In the genomic region with DNA sequence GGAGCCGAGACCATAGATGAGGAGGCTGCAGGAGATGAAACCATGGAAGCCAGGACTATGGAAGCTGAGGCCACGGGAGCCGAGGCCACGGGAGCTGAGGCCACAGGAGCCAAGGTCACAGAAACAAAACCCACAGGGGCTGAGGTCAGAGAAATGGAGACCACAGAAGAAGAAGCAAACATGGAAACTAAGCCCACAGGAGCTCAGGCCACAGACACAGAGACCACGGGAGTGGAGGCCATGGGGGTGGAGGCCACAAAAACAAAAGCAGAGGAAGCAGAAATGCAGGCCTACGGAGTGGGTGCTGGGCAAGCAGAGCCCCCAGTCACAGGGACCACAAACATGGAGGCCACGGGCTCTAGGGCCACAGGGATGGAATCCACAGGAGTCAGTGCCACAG, we compare ENCODE assay signal across 22 cellular contexts. TPM values are rescaled to one million over a fixed set of nuclear protein-coding genes. Genes with fewer than 3 reads are reported as not detected.
DNase-seq lines count a peak whose midpoint lies in the region; ATAC-seq, FAIRE-seq and TF ChIP-seq lines count a peak whose summit lies in the region.
"Had no signal": no experiment of that assay in that cellular context is flagged by ENCODE, and none has a peak within 500 bp of the region (broad histone marks: within the 10 kb centered on the region; RNA-seq: fewer than 3 reads in every experiment).

No MANE protein-coding gene starts in this region.

- no peak overlapping the region for H3K18ac ChIP-seq in neuronal stem cell (ENCODE audit: low read length)

- no peak overlapping the region for H4K8ac ChIP-seq in neuronal stem cell (ENCODE audit: low read depth, low read length)

- H4K20me1 ChIP-seq in K562 (replicated peaks; ENCODE audit: control insufficient read depth, insufficient read depth, low read length), result no peaks in the 10 kb centered on the region
- H4K20me1 ChIP-seq: BLaER1 treated with 17β-estradiol and CSF1 and Interleukin-3, amounts not matched to agents 10 nM and 100 nM had no signal

- no peaks in the 10 kb centered on the region for H3K79me1 ChIP-seq in neuronal stem cell (ENCODE audit: low read depth, low read length)

- no peaks in the 10 kb centered on the region for H3K27me3 Mint-ChIP-seq in activated naive CD8-positive, alpha-beta T cell treated with anti-CD3 and anti-CD28 coated beads, Interleukin-2, amount 10 ng/mL, durations not matched to agents 7 days and 5 days
- no peaks in the 10 kb centered on the region for H3K27me3 Mint-ChIP-seq in activated naive CD8-positive, alpha-beta T cell treated with anti-CD3 and anti-CD28 coated beads for 36 hours

- H3K4me1 ChIP-seq in K562 (replicated peaks in 1 of 2; ENCODE audit: control insufficient read depth in 2 of 2, insufficient read depth in 2 of 2, low read length in 2 of 2) (peaks cover 0 to 12% of the 10 kb centered on the region in 2 experiments; a peak in 2 of 5 replicates), neuronal stem cell (ENCODE audit: control insufficient read depth in 2 of 2, insufficient read depth in 1 of 2, low read depth in 1 of 2, low read length in 2 of 2) (no peaks in the 10 kb centered on the region)
- H3K4me1 ChIP-seq: BE2C, Caco-2 had no signal

- TF ChIP-seq RAD21 in K562 (CRISPR knock-in tag; conservative IDR thresholded peaks at IDR 0.05 in 1 of 2, IDR thresholded peaks at IDR 0.05 in 1 of 2), result no peak

- TF ChIP-seq EP300 in K562 (IDR thresholded peaks at IDR 0.05; ENCODE audit: low read length), result no peak

- H3K27ac ChIP-seq in K562 (ENCODE audit: extremely low read depth, low read depth, low read length) (no peak overlapping the region), neuronal stem cell (replicated peaks; ENCODE audit: low read length) (no peak overlapping the region)
- H3K27ac ChIP-seq: 22Rv1; BLaER1 treated with 17β-estradiol and CSF1 and Interleukin-3, amounts not matched to agents 10 nM and 100 nM had no signal

- H2BK12ac ChIP-seq in neuronal stem cell (ENCODE audit: low read length), result no peak overlapping the region

- H2AK5ac ChIP-seq in neuronal stem cell (ENCODE audit: low read depth, low read length), result no peak overlapping the region

- no peaks in the 10 kb centered on the region for H3K79me2 ChIP-seq in K562 (ENCODE audit: control insufficient read depth, insufficient read depth, low read length)

- no peak overlapping the region for H3K4me3 Mint-ChIP-seq in activated naive CD8-positive, alpha-beta T cell treated with anti-CD3 and anti-CD28 coated beads, Interleukin-2, amount 10 ng/mL, durations not matched to agents 7 days and 5 days
- no peak overlapping the region for H3K4me3 Mint-ChIP-seq in activated naive CD8-positive, alpha-beta T cell treated with anti-CD3 and anti-CD28 coated beads for 36 hours
- H3K4me3 Mint-ChIP-seq: CD8-positive, alpha-beta T cell; H9 had no signal

- H2BK15ac ChIP-seq in neuronal stem cell (ENCODE audit: low read length), result no peak overlapping the region

- H3K9me3 ChIP-seq in K562 (replicated peaks; ENCODE audit: control insufficient read depth, insufficient read depth, low read depth, low read length) (no peaks in the 10 kb centered on the region), neuronal stem cell (replicated peaks in 1 of 2; ENCODE audit: control insufficient read depth in 2 of 2, insufficient read depth in 1 of 2, low read depth in 1 of 2, low read length in 2 of 2) (peaks cover 0 to 2% of the 10 kb centered on the region in 2 donors)

- no peak overlapping the region for H2AFZ ChIP-seq in K562 (ENCODE audit: low read depth, low read length)
- H2AFZ ChIP-seq in neuronal stem cell (ENCODE audit: low read length), result no peak overlapping the region

- H3K9me1 ChIP-seq in K562 (ENCODE audit: control insufficient read depth, insufficient read depth, low read length), result no peaks in the 10 kb centered on the region

- H3K4me2 ChIP-seq in K562 (ENCODE audit: insufficient read depth, low read length) (no peak overlapping the region), neuronal stem cell (ENCODE audit: insufficient read depth, low read length, poor library complexity, severe bottlenecking) (no peak overlapping the region)
- H3K4me2 ChIP-seq: BLaER1 treated with 17β-estradiol and CSF1 and Interleukin-3, amounts not matched to agents 10 nM and 100 nM had no signal

- intact Hi-C loops in K562 (cut with micrococcal nuclease), result no loop called here

- FAIRE-seq in K562 (lab: Jason Lieb, UNC), result no peak
- FAIRE-seq: A204.1, G401.6 had no signal

- no peak for ATAC-seq in activated naive CD8-positive, alpha-beta T cell treated with anti-CD3 and anti-CD28 coated beads, Interleukin-2, amount 10 ng/mL, durations not matched to agents 7 days and 5 days (ENCODE audit: low read depth)
- ATAC-seq in K562, result no peak
- no peak for ATAC-seq in GM18873 (IDR thresholded peaks at IDR 0.05; ENCODE audit: low FRiP score, unreplicated experiment)
- no peak for ATAC-seq in stimulated activated naive CD8-positive, alpha-beta T cell treated with anti-CD3 and anti-CD28 coated beads, Interleukin-15, Interleukin-2, amounts not matched to agents 100 U/mL and 50 U/mL, for 24 hours
- ATAC-seq: CD8-positive, alpha-beta T cell; HCT116 had no signal

- no TSS peak for BruUV-seq in K562 (replicated peaks; lab: Mats Ljungman, UMichigan)

- H3K9me3 Mint-ChIP-seq in activated naive CD8-positive, alpha-beta T cell treated with anti-CD3 and anti-CD28 coated beads, Interleukin-2, amount 10 ng/mL, durations not matched to agents 7 days and 5 days, result peaks cover 5% of the 10 kb centered on the region
- H3K9me3 Mint-ChIP-seq in activated naive CD8-positive, alpha-beta T cell treated with anti-CD3 and anti-CD28 coated beads for 36 hours, result peaks cover 7% of the 10 kb centered on the region
- H3K9me3 Mint-ChIP-seq: CD8-positive, alpha-beta T cell had no signal

- in situ Hi-C loops in K562 (cut with MboI), result no loop called here

- WGBS in K562 (ENCODE audit: insufficient coverage, low coverage, missing lambda C conversion rate), result 30% methylated on average over 7 of the region's 7 CpGs
- WGBS in neuronal stem cell (ENCODE audit: extremely low coverage in 2 of 2, insufficient read length in 2 of 2, insufficient replicate concordance in 1 of 2), 2 donors, result no CpG with 5 or more reads among the region's 7 CpGs

- H3K27me3 ChIP-seq in K562 (ENCODE audit: control insufficient read depth in 2 of 2, insufficient read depth in 2 of 2, low read length in 2 of 2) (peaks cover 10 to 28% of the 10 kb centered on the region in 2 experiments; a peak in 4 of 5 replicates), neuronal stem cell (ENCODE audit: control insufficient read depth in 3 of 3, insufficient read depth in 3 of 3, low read depth in 1 of 3, low read length in 3 of 3) (peaks cover 0 to 17% (median 0%) of the 10 kb centered on the region in 3 experiments)
- H3K27me3 ChIP-seq: BLaER1 treated with 17β-estradiol and CSF1 and Interleukin-3, amounts not matched to agents 10 nM and 100 nM had no signal

- no peak overlapping the region for H2BK120ac ChIP-seq in neuronal stem cell (ENCODE audit: low read depth, low read length)

- H3K23ac ChIP-seq in neuronal stem cell (ENCODE audit: low read depth, low read length, poor library complexity), result peak overlapping the region; percentile 27

- H3K9ac ChIP-seq in K562 (ENCODE audit: insufficient read depth in 1 of 2, low read depth in 2 of 2, low read length in 2 of 2), result no peak overlapping the region
- H3K9ac ChIP-seq in neuronal stem cell (ENCODE audit: low read depth, low read length, poor library complexity), result no peak overlapping the region
- H3K9ac ChIP-seq: BLaER1 treated with 17β-estradiol and CSF1 and Interleukin-3, amounts not matched to agents 10 nM and 100 nM had no signal

- no peak overlapping the region for H4K91ac ChIP-seq in neuronal stem cell (ENCODE audit: low read depth, low read length, poor library complexity)

- H3K14ac ChIP-seq in neuronal stem cell (ENCODE audit: low read length), result peak overlapping the region; percentile 31

- POLR2A ChIA-PET in activated naive CD8-positive, alpha-beta T cell treated with anti-CD3 and anti-CD28 coated beads, Interleukin-2, amount 10 ng/mL, durations not matched to agents 7 days and 5 days (lab: Charles Lee), result no interaction called here
- POLR2A ChIA-PET in HEK293T (lab: Yijun Ruan, JAX) (no interaction called here), K562 (lab: Yijun Ruan, JAX) (interaction anchor here (0.6 to 0.8 kb wide), 3 partner anchors 10 to 302 kb away, joined by 3 read pairs; no protein-coding TSS in a partner anchor)

- peak overlapping the region; percentile 12 for H3K27ac Mint-ChIP-seq in activated naive CD8-positive, alpha-beta T cell treated with anti-CD3 and anti-CD28 coated beads, Interleukin-2, amount 10 ng/mL, durations not matched to agents 7 days and 5 days
- no peak overlapping the region for H3K27ac Mint-ChIP-seq in activated naive CD8-positive, alpha-beta T cell treated with anti-CD3 and anti-CD28 coated beads for 36 hours
- H3K27ac Mint-ChIP-seq: CD8-positive, alpha-beta T cell; H9 had no signal

- DNase-seq in activated naive CD8-positive, alpha-beta T cell treated with anti-CD3 and anti-CD28 coated beads, Interleukin-2, amount 10 ng/mL, durations not matched to agents 7 days and 5 days, result no peak
- DNase-seq in activated naive CD8-positive, alpha-beta T cell treated with anti-CD3 and anti-CD28 coated beads for 36 hours, result no peak
- DNase-seq in HEK293T (ENCODE audit: extremely low spot score) (peak; percentile 4), K562 (ENCODE audit: extremely low read depth in 1 of 4, low spot score in 3 of 4) (no peak), neuronal stem cell (ENCODE audit: low spot score) (no peak)
- DNase-seq in stimulated activated CD4-positive, alpha-beta T cell treated with anti-CD3 and anti-CD28 coated beads, Interleukin-1b, Interleukin-23, amount 100 ng/mL, for 48 hours, result no peak
- DNase-seq in stimulated activated naive CD8-positive, alpha-beta T cell treated with anti-CD3 and anti-CD28 coated beads, Interleukin-15, Interleukin-2, amounts not matched to agents 100 U/mL and 50 U/mL, for 24 hours, result no peak
- DNase-seq: ACHN; AML-193; BE2C; Caco-2; CD8-positive, alpha-beta T cell; DMS153; DND-41; GOT3; H9 had no signal

- H3K36me3 ChIP-seq in K562 (ENCODE audit: control insufficient read depth, insufficient read depth, low read length) (no peaks in the 10 kb centered on the region), neuronal stem cell (replicated peaks in 1 of 2; ENCODE audit: control insufficient read depth in 2 of 2, insufficient read depth in 2 of 2, low read length in 2 of 2) (no peaks in the 10 kb centered on the region)
- H3K36me3 ChIP-seq: BE2C; BLaER1 treated with 17β-estradiol and CSF1 and Interleukin-3, amounts not matched to agents 10 nM and 100 nM had no signal

- H3K4me1 Mint-ChIP-seq in activated naive CD8-positive, alpha-beta T cell treated with anti-CD3 and anti-CD28 coated beads, Interleukin-2, amount 10 ng/mL, durations not matched to agents 7 days and 5 days, result no peaks in the 10 kb centered on the region
- H3K4me1 Mint-ChIP-seq in activated naive CD8-positive, alpha-beta T cell treated with anti-CD3 and anti-CD28 coated beads for 36 hours, result no peaks in the 10 kb centered on the region

- H3K4me3 ChIP-seq in K562 (no peak overlapping the region), neuronal stem cell (ENCODE audit: low read length in 2 of 2) (no peak overlapping the region)
- H3K4me3 ChIP-seq: BLaER1 treated with 17β-estradiol and CSF1 and Interleukin-3, amounts not matched to agents 10 nM and 100 nM had no signal

- CTCF ChIA-PET in HEK293T (lab: Yijun Ruan, JAX), result interaction anchor here (0.7 kb wide), 1 partner anchor 361 kb away, joined by 4 read pairs; no protein-coding TSS in a partner anchor
- CTCF ChIA-PET in K562 (lab: Yijun Ruan, JAX; ENCODE audit: low intra/inter-chr PET ratio), result no interaction called here

- no peak for TF ChIP-seq POLR2A in K562 (conservative IDR thresholded peaks at IDR 0.05)

- H3K4ac ChIP-seq in neuronal stem cell (ENCODE audit: low read length), result no peak overlapping the region

- no peak for TF ChIP-seq CTCF in K562 (IDR thresholded peaks at IDR 0.05 in 2 of 3, conservative IDR thresholded peaks at IDR 0.05 in 1 of 3; ENCODE audit: insufficient read depth in 2 of 3, low read depth in 1 of 3, low read length in 3 of 3)

- H2BK5ac ChIP-seq in neuronal stem cell (ENCODE audit: low read length), result no peak overlapping the region

- no peaks in the 10 kb centered on the region for H3K36me3 Mint-ChIP-seq in activated naive CD8-positive, alpha-beta T cell treated with anti-CD3 and anti-CD28 coated beads, Interleukin-2, amount 10 ng/mL, durations not matched to agents 7 days and 5 days
- H3K36me3 Mint-ChIP-seq in activated naive CD8-positive, alpha-beta T cell treated with anti-CD3 and anti-CD28 coated beads for 36 hours, result no peaks in the 10 kb centered on the region
- H3K36me3 Mint-ChIP-seq: CD8-positive, alpha-beta T cell had no signal

RNA-seq across cellular contexts. Expression of a gene that starts 12.5 kb away (rescaled TPM):
- under 1 TPM; 0.33 to 0.34 TPM for total RNA-seq in activated naive CD8-positive, alpha-beta T cell treated with anti-CD3 and anti-CD28 coated beads, Interleukin-2, amount 10 ng/mL, durations not matched to agents 7 days and 5 days
- total RNA-seq in activated naive CD8-positive, alpha-beta T cell treated with anti-CD3 and anti-CD28 coated beads for 36 hours, result 1 to 10 TPM; 6.7 to 8.6 TPM
- not detected in 2 replicates for total RNA-seq in K562 (2011; cell fraction: chromatin; rRNA removed; ENCODE audit: low replicate concordance)
- 0.33 and 0.39 TPM in 2 replicates for total RNA-seq in K562 (2011; cell fraction: nucleolus; rRNA removed)
- total RNA-seq in K562 (2011; cell fraction: nucleoplasm; rRNA removed), result not detected in 2 replicates
- total RNA-seq in K562 (2014; rRNA removed) (not detected in 2 replicates), K562 (2014; rRNA removed; fragmentation: Illumina TruSeq; extraction: Trizol) (not detected in 2 replicates), K562 (2015; rRNA removed; fragmentation: Illumina TruSeq; extraction: Trizol) (not detected in 2 replicates), K562 (2021) (0.22 TPM in 1 of 2 replicates, not detected in the other)
- polyA plus RNA-seq in K562 (2011; rRNA removed) (0.12 and 0.35 TPM in 2 replicates), K562 (2014; fragmentation: Illumina TruSeq; extraction: Trizol) (0.30 TPM in 1 of 2 replicates, not detected in the other), K562 (2014; fragmentation: Nextera tagmentation; extraction: Ambion mirVana) (not detected), K562 (2014; rRNA removed) (0.08 and 0.40 TPM in 2 replicates)
- polyA plus RNA-seq in K562 (2011; cell fraction: cytosol; rRNA removed), result 0.34 and 1.2 TPM in 2 replicates
- polyA plus RNA-seq in K562 (2011; cell fraction: nucleus; rRNA removed), result 0.13 and 0.36 TPM in 2 replicates
- 0.21 and 0.47 TPM in 2 replicates for polyA plus RNA-seq in K562 (2012)
- polyA minus RNA-seq in K562 (2011; rRNA and poly(A)+ RNA removed), result not detected in 2 replicates
- polyA minus RNA-seq in K562 (2011; cell fraction: cytosol; rRNA and poly(A)+ RNA removed), result not detected in 2 replicates
- polyA minus RNA-seq in K562 (2011; cell fraction: nucleus; rRNA and poly(A)+ RNA removed), result not detected in 2 replicates
- polyA plus RNA-seq in neuronal stem cell (2013, experiment 1 of 2), result 0.06 TPM
- 0.03 TPM for polyA plus RNA-seq in neuronal stem cell (2013, experiment 2 of 2)
- total RNA-seq: CD8-positive, alpha-beta T cell had no signal

RNA-seq across cellular contexts. Expression of a gene that starts 30.0 kb away (rescaled TPM):
- 10 to 100 TPM; 27.9 to 29.0 TPM for total RNA-seq in activated naive CD8-positive, alpha-beta T cell treated with anti-CD3 and anti-CD28 coated beads, Interleukin-2, amount 10 ng/mL, durations not matched to agents 7 days and 5 days
- 10 to 100 TPM; 37.6 to 38.5 TPM for total RNA-seq in activated naive CD8-positive, alpha-beta T cell treated with anti-CD3 and anti-CD28 coated beads for 36 hours
- 8.3 and 15.5 TPM in 2 replicates for total RNA-seq in K562 (2011; cell fraction: chromatin; rRNA removed; ENCODE audit: low replicate concordance)
- 12.6 and 14.5 TPM in 2 replicates for total RNA-seq in K562 (2011; cell fraction: nucleolus; rRNA removed)
- 8.1 and 11.4 TPM in 2 replicates for total RNA-seq in K562 (2011; cell fraction: nucleoplasm; rRNA removed)
- total RNA-seq in K562 (2014; rRNA removed) (34.9 and 46.0 TPM in 2 replicates), K562 (2014; rRNA removed; fragmentation: Illumina TruSeq; extraction: Trizol) (11.7 and 12.1 TPM in 2 replicates), K562 (2015; rRNA removed; fragmentation: Illumina TruSeq; extraction: Trizol) (22.4 and 23.5 TPM in 2 replicates), K562 (2021) (26.5 and 28.6 TPM in 2 replicates)
- polyA plus RNA-seq in K562 (2011; rRNA removed) (12.6 and 15.4 TPM in 2 replicates), K562 (2014; fragmentation: Illumina TruSeq; extraction: Trizol) (19.3 and 27.8 TPM in 2 replicates), K562 (2014; fragmentation: Nextera tagmentation; extraction: Ambion mirVana) (1 to 10 TPM in 1 of 2 experiments, under 1 TPM in 1; 0.41 to 1.4 TPM), K562 (2014; rRNA removed) (33.0 and 34.6 TPM in 2 replicates)
- 17.5 and 33.3 TPM in 2 replicates for polyA plus RNA-seq in K562 (2011; cell fraction: cytosol; rRNA removed)
- 8.4 and 11.4 TPM in 2 replicates for polyA plus RNA-seq in K562 (2011; cell fraction: nucleus; rRNA removed)
- 20.8 and 26.9 TPM in 2 replicates for polyA plus RNA-seq in K562 (2012)
- 11.0 and 12.5 TPM in 2 replicates for polyA minus RNA-seq in K562 (2011; rRNA and poly(A)+ RNA removed)
- 8.3 and 10.7 TPM in 2 replicates for polyA minus RNA-seq in K562 (2011; cell fraction: cytosol; rRNA and poly(A)+ RNA removed)
- polyA minus RNA-seq in K562 (2011; cell fraction: nucleus; rRNA and poly(A)+ RNA removed), result 3.2 and 6.4 TPM in 2 replicates
- 17.8 TPM for polyA plus RNA-seq in neuronal stem cell (2013, experiment 1 of 2)
- 16.3 TPM for polyA plus RNA-seq in neuronal stem cell (2013, experiment 2 of 2)

RNA-seq across cellular contexts. Expression of a gene that starts 34.3 kb away (rescaled TPM):
- total RNA-seq in activated naive CD8-positive, alpha-beta T cell treated with anti-CD3 and anti-CD28 coated beads, Interleukin-2, amount 10 ng/mL, durations not matched to agents 7 days and 5 days, result 1 to 10 TPM; 1.5 to 1.7 TPM
- total RNA-seq in activated naive CD8-positive, alpha-beta T cell treated with anti-CD3 and anti-CD28 coated beads for 36 hours, result 1 to 10 TPM; 1.6 TPM
- total RNA-seq in K562 (2011; cell fraction: chromatin; rRNA removed; ENCODE audit: low replicate concordance), result 0.53 and 1.2 TPM in 2 replicates
- 0.13 and 0.17 TPM in 2 replicates for total RNA-seq in K562 (2011; cell fraction: nucleolus; rRNA removed)
- 0.15 and 0.37 TPM in 2 replicates for total RNA-seq in K562 (2011; cell fraction: nucleoplasm; rRNA removed)
- total RNA-seq in K562 (2014; rRNA removed) (0.08 TPM in 1 of 2 replicates, not detected in the other), K562 (2014; rRNA removed; fragmentation: Illumina TruSeq; extraction: Trizol) (not detected in 2 replicates), K562 (2015; rRNA removed; fragmentation: Illumina TruSeq; extraction: Trizol) (not detected in 2 replicates), K562 (2021) (0.07 and 0.38 TPM in 2 replicates)
- polyA plus RNA-seq in K562 (2011; rRNA removed) (0.11 and 0.24 TPM in 2 replicates), K562 (2014; fragmentation: Illumina TruSeq; extraction: Trizol) (0.07 TPM in 1 of 2 replicates, not detected in the other), K562 (2014; fragmentation: Nextera tagmentation; extraction: Ambion mirVana) (not detected), K562 (2014; rRNA removed) (0.03 and 0.12 TPM in 2 replicates)
- 0.31 and 0.34 TPM in 2 replicates for polyA plus RNA-seq in K562 (2011; cell fraction: cytosol; rRNA removed)
- polyA plus RNA-seq in K562 (2011; cell fraction: nucleus; rRNA removed), result 0.48 TPM in 2 replicates
- polyA plus RNA-seq in K562 (2012), result 0.09 and 0.51 TPM in 2 replicates
- 0.11 and 0.27 TPM in 2 replicates for polyA minus RNA-seq in K562 (2011; rRNA and poly(A)+ RNA removed)
- polyA minus RNA-seq in K562 (2011; cell fraction: cytosol; rRNA and poly(A)+ RNA removed), result not detected in 2 replicates
- polyA minus RNA-seq in K562 (2011; cell fraction: nucleus; rRNA and poly(A)+ RNA removed), result 0.11 and 0.13 TPM in 2 replicates
- 0.60 TPM for polyA plus RNA-seq in neuronal stem cell (2013, experiment 1 of 2)
- 0.64 TPM for polyA plus RNA-seq in neuronal stem cell (2013, experiment 2 of 2)

RNA-seq across cellular contexts. Expression of a gene that starts 34.5 kb away (rescaled TPM):
- 10 to 100 TPM; 30.1 to 37.5 TPM for total RNA-seq in activated naive CD8-positive, alpha-beta T cell treated with anti-CD3 and anti-CD28 coated beads, Interleukin-2, amount 10 ng/mL, durations not matched to agents 7 days and 5 days
- 10 to 100 TPM; 27.1 to 27.2 TPM for total RNA-seq in activated naive CD8-positive, alpha-beta T cell treated with anti-CD3 and anti-CD28 coated beads for 36 hours
- 19.9 and 49.6 TPM in 2 replicates for total RNA-seq in K562 (2011; cell fraction: chromatin; rRNA removed; ENCODE audit: low replicate concordance)
- 43.2 and 44.7 TPM in 2 replicates for total RNA-seq in K562 (2011; cell fraction: nucleolus; rRNA removed)
- total RNA-seq in K562 (2011; cell fraction: nucleoplasm; rRNA removed), result 26.7 and 29.2 TPM in 2 replicates
- total RNA-seq in K562 (2014; rRNA removed), result 26.7 and 32.5 TPM in 2 replicates
- total RNA-seq in K562 (2014; rRNA removed; fragmentation: Illumina TruSeq; extraction: Trizol), result 0.93 and 2.7 TPM in 2 replicates
- total RNA-seq in K562 (2015; rRNA removed; fragmentation: Illumina TruSeq; extraction: Trizol), result 10.2 and 11.0 TPM in 2 replicates
- total RNA-seq in K562 (2021), result 36.6 and 37.7 TPM in 2 replicates
- 15.0 and 20.8 TPM in 2 replicates for polyA plus RNA-seq in K562 (2011; rRNA removed)
- polyA plus RNA-seq in K562 (2011; cell fraction: cytosol; rRNA removed), result 25.2 and 50.5 TPM in 2 replicates
- 41.0 and 84.2 TPM in 2 replicates for polyA plus RNA-seq in K562 (2011; cell fraction: nucleus; rRNA removed)
- polyA plus RNA-seq in K562 (2012), result 27.9 and 32.4 TPM in 2 replicates
- polyA plus RNA-seq in K562 (2014; fragmentation: Illumina TruSeq; extraction: Trizol), result 8.0 and 23.9 TPM in 2 replicates
- 1 to 10 TPM; 1.4 to 1.8 TPM for polyA plus RNA-seq in K562 (2014; fragmentation: Nextera tagmentation; extraction: Ambion mirVana)
- 37.3 and 41.1 TPM in 2 replicates for polyA plus RNA-seq in K562 (2014; rRNA removed)
- 2.9 and 6.5 TPM in 2 replicates for polyA minus RNA-seq in K562 (2011; rRNA and poly(A)+ RNA removed)
- polyA minus RNA-seq in K562 (2011; cell fraction: cytosol; rRNA and poly(A)+ RNA removed), result 12.1 and 12.7 TPM in 2 replicates
- 11.3 and 13.2 TPM in 2 replicates for polyA minus RNA-seq in K562 (2011; cell fraction: nucleus; rRNA and poly(A)+ RNA removed)
- polyA plus RNA-seq in neuronal stem cell (2013, experiment 1 of 2), result 14.7 TPM
- polyA plus RNA-seq in neuronal stem cell (2013, experiment 2 of 2), result 15.1 TPM

Comparison
In these comparisons a context has a peak if more than half of its experiments do, and no peak if none do; other contexts are left out.
1. RNA of a gene that starts 12.5 kb away (total RNA-seq): 6.7 to 8.6 TPM in activated naive CD8-positive, alpha-beta T cell treated with anti-CD3 and anti-CD28 coated beads for 36 hours; 0.33 to 0.34 TPM in activated naive CD8-positive, alpha-beta T cell treated with anti-CD3 and anti-CD28 coated beads, Interleukin-2, amount 10 ng/mL, durations not matched to agents 7 days and 5 days and 0.22 to 0.39 TPM in K562; every median in the first group is over 4 times any median in the second.